8 cellular contexts compared by ENCODE assay signal in the genomic region with DNA sequence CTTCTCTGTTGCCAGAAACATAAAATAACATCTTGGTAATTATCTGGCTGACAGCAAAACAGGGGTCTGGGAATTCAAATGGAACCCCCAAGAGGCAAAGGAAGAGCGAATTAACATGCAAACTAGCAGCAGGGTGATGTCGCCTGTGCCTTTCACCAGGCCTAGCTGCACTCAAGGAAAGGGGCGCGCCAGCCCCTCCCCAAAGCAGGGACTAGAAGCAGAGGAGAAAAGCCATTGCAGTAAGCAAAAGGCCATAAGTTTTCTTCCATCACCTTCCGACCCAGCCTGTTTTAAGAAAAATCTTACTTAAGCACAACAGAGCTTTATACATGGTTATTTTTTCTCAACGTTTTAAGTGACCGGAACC. TPM values are rescaled to one million over a fixed set of nuclear protein-coding genes. Genes with fewer than 3 reads are reported as not detected.
DNase-seq lines count a peak whose midpoint lies in the region; ATAC-seq and TF ChIP-seq lines count a peak whose summit lies in the region.

No MANE protein-coding gene starts in this region.

- no peaks in the 10 kb centered on the region for H3K9me3 ChIP-seq in gastroesophageal sphincter

- 0% methylated on average over 6 to 7 of the region's 7 CpGs for WGBS in gastroesophageal sphincter (ENCODE audit: low coverage in 1 of 2), 2 donors

- DNase-seq in activated T-cell treated with anti-CD3 and anti-CD28 coated beads, Interleukin-2, amount 50 U/mL, for 24 hours, result no peak
- DNase-seq in activated T-cell treated with anti-CD3 and anti-CD28 coated beads, Interleukin-2, amount 50 U/mL, for 1 hour, result no peak
- DNase-seq in OCI-M1 (lab: John Stamatoyannopoulos, UW), result no peak
- no peak for DNase-seq in dermis blood vessel endothelial cell

- H3K4me3 ChIP-seq in gastroesophageal sphincter (peak overlapping the region; percentile 63 to 89), skin epidermis (peak overlapping the region; percentile 52 to 87 (median 63))

- H3K36me3 Mint-ChIP-seq in activated T-cell treated with anti-CD3 and anti-CD28 coated beads, Interleukin-2, amount 50 U/mL, for 24 hours (ENCODE audit: low read depth), result peaks cover 49% of the 10 kb centered on the region

- H3K27me3 Mint-ChIP-seq in activated T-cell treated with anti-CD3 and anti-CD28 coated beads, Interleukin-2, amount 50 U/mL, for 24 hours, result no peaks in the 10 kb centered on the region

- TF ChIP-seq EP300 in gastroesophageal sphincter (IDR thresholded peaks at IDR 0.05), result no peak

- H3K4me1 ChIP-seq in gastroesophageal sphincter, result peaks cover 0 to 14% (median 7%) of the 10 kb centered on the region in 3 donors

- H3K27ac ChIP-seq in VCaP, result peak overlapping the region; percentile 72
- peak overlapping the region; percentile 84 to 93 (median 87) for H3K27ac ChIP-seq in gastroesophageal sphincter
- peak overlapping the region in 20 of 21 experiments; percentile 70 to 91 (median 85) for H3K27ac ChIP-seq in skin epidermis

- H3K4me3 Mint-ChIP-seq in activated T-cell treated with anti-CD3 and anti-CD28 coated beads, Interleukin-2, amount 50 U/mL, for 24 hours, result peak overlapping the region; percentile 96

- H3K4me1 Mint-ChIP-seq in activated T-cell treated with anti-CD3 and anti-CD28 coated beads, Interleukin-2, amount 50 U/mL, for 24 hours (ENCODE audit: low read depth), result peaks cover 33% of the 10 kb centered on the region

- H3K36me3 ChIP-seq in gastroesophageal sphincter, result peaks cover 0 to 5% of the 10 kb centered on the region in 2 donors

- peak overlapping the region; percentile 99 for H3K27ac Mint-ChIP-seq in activated T-cell treated with anti-CD3 and anti-CD28 coated beads, Interleukin-2, amount 50 U/mL, for 24 hours

- TF ChIP-seq POLR2A in gastroesophageal sphincter (IDR thresholded peaks at IDR 0.05), result no peak

- TF ChIP-seq CTCF in VCaP (conservative IDR thresholded peaks at IDR 0.05), result no peak
- TF ChIP-seq CTCF in gastroesophageal sphincter (IDR thresholded peaks at IDR 0.05), result no peak

- ATAC-seq in HG02884 (IDR thresholded peaks at IDR 0.05; ENCODE audit: unreplicated experiment) (peak; percentile 17), gastroesophageal sphincter (no peak)

- no peaks in the 10 kb centered on the region for H3K9me3 Mint-ChIP-seq in activated T-cell treated with anti-CD3 and anti-CD28 coated beads, Interleukin-2, amount 50 U/mL, for 24 hours

- no peaks in the 10 kb centered on the region for H3K27me3 ChIP-seq in gastroesophageal sphincter

RNA-seq across cellular contexts. Expression of a gene that starts 0.5 kb away (rescaled TPM):
- total RNA-seq in gastroesophageal sphincter (10 to 100 TPM in 3 of 4 donors, 1 to 10 TPM in 1; 6.1 to 41.6 (median 11.3) TPM), dermis blood vessel endothelial cell (14.0 and 14.7 TPM in 2 replicates)
